ENCODE assay signal across 9 cellular contexts in the genomic region with DNA sequence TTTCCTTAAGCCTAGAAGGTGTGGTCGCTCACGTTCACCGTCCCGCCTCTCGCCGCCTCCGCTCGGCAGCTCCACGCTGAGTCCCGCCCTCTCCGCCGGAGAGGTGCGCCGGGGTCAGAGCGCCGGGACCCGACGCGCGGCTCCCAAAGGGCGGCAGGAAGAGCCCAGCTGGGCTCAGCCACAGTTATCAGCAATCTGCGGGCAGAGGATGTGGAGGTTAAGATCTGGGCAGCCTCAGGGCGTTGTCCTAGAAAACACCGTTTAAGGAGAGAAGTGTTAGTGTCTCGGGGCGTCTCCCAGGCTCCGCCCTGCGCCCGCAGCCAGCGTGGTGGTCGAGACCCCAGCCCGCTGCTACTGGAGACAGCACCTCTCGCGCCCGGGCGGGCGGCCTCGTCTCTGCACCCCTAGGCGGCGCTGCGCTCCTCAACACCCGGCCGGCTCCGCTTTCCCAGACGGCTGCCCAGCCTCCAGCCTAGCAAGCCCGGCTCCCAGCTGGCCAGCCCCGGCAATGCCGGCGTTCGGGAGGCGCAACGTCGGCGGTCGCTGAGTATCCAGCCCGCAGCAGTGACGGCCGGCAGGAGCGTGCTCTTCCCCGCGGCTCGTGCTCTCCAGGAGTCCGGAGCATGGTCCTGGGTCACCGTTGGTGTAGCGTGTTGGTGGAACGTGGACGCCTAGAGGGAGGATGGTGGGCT. TPM values are rescaled to one million over a fixed set of nuclear protein-coding genes. Genes with fewer than 3 reads are reported as not detected.
DNase-seq lines count a peak whose midpoint lies in the region; ATAC-seq and TF ChIP-seq lines count a peak whose summit lies in the region.
"Had no signal": no experiment of that assay in that cellular context is flagged by ENCODE, and none has a peak within 500 bp of the region (broad histone marks: within the 10 kb centered on the region; RNA-seq: fewer than 3 reads in every experiment).

A gene with protein sequence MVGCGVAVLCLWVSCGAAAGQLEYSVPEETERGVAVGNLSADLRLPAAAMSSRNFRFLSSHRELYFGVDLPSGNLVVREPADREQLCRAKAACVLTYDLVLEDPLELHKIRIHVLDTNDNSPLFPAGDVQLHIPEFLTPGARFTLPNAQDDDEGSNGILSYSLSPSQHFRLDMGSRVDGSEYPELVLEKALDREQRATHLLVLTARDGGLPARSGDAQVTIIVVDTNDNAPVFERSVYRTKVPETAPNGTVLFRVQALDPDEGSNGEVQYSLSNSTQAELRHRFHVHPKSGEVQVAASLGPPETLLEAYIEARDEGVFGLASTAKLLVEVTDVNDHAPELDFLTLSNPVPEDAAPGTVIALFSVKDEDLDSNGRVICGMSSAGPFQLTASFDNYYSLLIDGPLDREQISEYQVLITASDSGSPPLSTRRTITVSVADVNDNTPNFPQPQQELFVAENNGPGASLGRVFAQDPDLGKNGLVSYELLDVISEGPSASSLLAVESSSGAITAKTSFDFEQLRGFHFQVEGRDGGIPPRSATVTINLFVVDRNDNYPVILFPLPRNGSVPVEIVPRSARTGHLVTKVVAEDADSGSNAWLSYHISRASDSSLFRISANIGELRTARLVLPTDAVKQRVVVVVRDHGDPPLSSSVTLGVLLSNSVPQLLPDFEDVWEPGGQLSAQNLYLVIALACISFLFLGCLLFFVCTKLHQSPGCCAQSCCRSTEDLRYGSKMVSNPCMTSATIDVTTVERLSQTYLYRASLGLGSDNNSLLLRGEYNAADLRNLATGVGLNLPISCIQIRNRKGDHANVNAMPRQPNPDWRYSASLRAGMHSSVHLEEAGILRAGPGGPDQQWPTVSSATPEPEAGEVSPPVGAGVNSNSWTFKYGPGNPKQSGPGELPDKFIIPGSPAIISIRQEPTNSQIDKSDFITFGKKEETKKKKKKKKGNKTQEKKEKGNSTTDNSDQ (plus strand): TSS at position 89 of the 692 bp plus-strand sequence. CDS start 594 bp downstream, at position 683.

- intact Hi-C loops in dendritic cell treated with granulocyte-macrophage colony-stimulating factor and Interleukin-4, amounts not matched to agents 40 ng/mL and 50 ng/mL, for 4 days (cut with micrococcal nuclease) = no loop called here
- intact Hi-C loops in left colon (cut with DNase I, micrococcal nuclease) = loop anchor here in 1 of 2 donors (10.0 kb wide), 1 partner anchor 542 kb away; no protein-coding TSS in a partner anchor

- peak; percentile 76 for ATAC-seq in left colon

- peaks cover 33% of the 10 kb centered on the region for H3K9me3 Mint-ChIP-seq in dendritic cell treated with granulocyte-macrophage colony-stimulating factor and Interleukin-4, amounts not matched to agents 40 ng/mL and 50 ng/mL, for 4 days

- no peaks in the 10 kb centered on the region for H3K36me3 Mint-ChIP-seq in dendritic cell treated with granulocyte-macrophage colony-stimulating factor and Interleukin-4, amounts not matched to agents 40 ng/mL and 50 ng/mL, for 4 days (ENCODE audit: low read depth)

- DNase-seq in AG08395 (ENCODE audit: low spot score) (peak; percentile 49), HFF-Myc (ENCODE audit: extremely low read depth, low read depth) (peak; percentile 1), RPMI7951 (ENCODE audit: low read depth) (peak; percentile 22), left colon (peak; percentile 40 to 49), NOMO-1 (lab: John Stamatoyannopoulos, UW; ENCODE audit: unreplicated experiment in 2 of 2) (no peak), epidermal melanocyte (ENCODE audit: insufficient read length, low spot score) (no peak)
- peak in 3 of 4 experiments; percentile 1 to 30 (median 5) for DNase-seq in stimulated activated CD4-positive, alpha-beta T cell treated with anti-CD3 and anti-CD28 coated beads, Interleukin-1b, Interleukin-23, amount 100 ng/mL, for 24 hours (ENCODE audit: low read depth in 4 of 4, low spot score in 1 of 4)

- H3K4me3 Mint-ChIP-seq in dendritic cell treated with granulocyte-macrophage colony-stimulating factor and Interleukin-4, amounts not matched to agents 40 ng/mL and 50 ng/mL, for 4 days = peak within 1 kb of the TSS; percentile 39

- 0 out of 2 replicates have a peak within 1 kb of the TSS, but pooled peaks have one; percentile 4 for H3K4me3 ChIP-seq in HFF-Myc (replicated peaks; ENCODE audit: low read depth, low read length)

- H3K4me1 Mint-ChIP-seq in dendritic cell treated with granulocyte-macrophage colony-stimulating factor and Interleukin-4, amounts not matched to agents 40 ng/mL and 50 ng/mL, for 4 days (ENCODE audit: low read depth) = peaks cover 8% of the 10 kb centered on the region

- H3K27ac Mint-ChIP-seq in dendritic cell treated with granulocyte-macrophage colony-stimulating factor and Interleukin-4, amounts not matched to agents 40 ng/mL and 50 ng/mL, for 4 days = no peak within 1 kb of the TSS

- H3K27me3 Mint-ChIP-seq in dendritic cell treated with granulocyte-macrophage colony-stimulating factor and Interleukin-4, amounts not matched to agents 40 ng/mL and 50 ng/mL, for 4 days = peaks cover 44% of the 10 kb centered on the region

- TF ChIP-seq CTCF in HFF-Myc (IDR thresholded peaks at IDR 0.05; ENCODE audit: low read depth, low read length, missing control alignments) = peak; percentile 61

RNA-seq across cellular contexts. Expression of the gene that starts here (rescaled TPM):
- total RNA-seq in RPMI7951 (2014; rRNA removed; shearing (Covaris generic)) = not detected in 2 replicates
- under 1 TPM; 0.15 to 0.28 TPM for total RNA-seq in left colon
- total RNA-seq: mononuclear cell had no signal

Comparison
In these comparisons a context has a peak if more than half of its experiments do, and no peak if none do; other contexts are left out.
1. Peak in DNase-seq in RPMI7951; RNA of the gene not detected or under 1 TPM.
2. Peak in DNase-seq and ATAC-seq in left colon; RNA of the gene not detected or under 1 TPM.
3. DNase-seq: peak in AG08395 (single experiment), HFF-Myc (single experiment) and stimulated activated CD4-positive, alpha-beta T cell treated with anti-CD3 and anti-CD28 coated beads, Interleukin-1b, Interleukin-23, amount 100 ng/mL, for 24 hours (3 of 4); none in NOMO-1 (0 of 2) and epidermal melanocyte (single experiment).